Comparison of ENCODE assay signal across 13 cellular contexts in genomic region chr9:134545213-134546211, GRCh38.
DNase-seq lines count a peak whose midpoint lies in the region; ATAC-seq and TF ChIP-seq lines count a peak whose summit lies in the region.
"Had no signal": no experiment of that assay in that cellular context is flagged by ENCODE, and none has a peak within 500 bp of the region (broad histone marks: within the 10 kb centered on the region; RNA-seq: fewer than 3 reads in every experiment).

No MANE protein-coding gene starts in this region.

- peak overlapping the region; percentile 89 for H3K4ac ChIP-seq in IMR-90 (ENCODE audit: low read depth, low read length)

- H2BK120ac ChIP-seq in IMR-90 (ENCODE audit: low read depth, low read length) = peak overlapping the region; percentile 96

- TF ChIP-seq CTCF in IMR-90 (conservative IDR thresholded peaks at IDR 0.05; ENCODE audit: low read depth, low read length) (no peak), esophagus squamous epithelium (IDR thresholded peaks at IDR 0.05) (no peak), mesothelial cell of epicardium (IDR thresholded peaks at IDR 0.05; ENCODE audit: unreplicated experiment) (no peak), type B pancreatic cell (conservative IDR thresholded peaks at IDR 0.05) (no peak), gastrocnemius medialis (IDR thresholded peaks at IDR 0.05 in 4 of 5, conservative IDR thresholded peaks at IDR 0.05 in 1 of 5) (no peak)

- in situ Hi-C loops in IMR-90 (cut with MboI; ENCODE audit: low sequenced_read_pairs) (no loop called here), gastrocnemius medialis (cut with MboI; ENCODE audit: low sequenced_read_pairs in 4 of 4) (no loop called here)

- H3K4me1 Mint-ChIP-seq in mesothelial cell of epicardium = peaks cover 56% of the 10 kb centered on the region
- H3K4me1 Mint-ChIP-seq in type B pancreatic cell (ENCODE audit: unreplicated experiment) = peaks cover 31% of the 10 kb centered on the region

- H3K4me3 Mint-ChIP-seq in mesothelial cell of epicardium (peak overlapping the region; percentile 22), type B pancreatic cell (no peak overlapping the region)

- dilution Hi-C loops in IMR-90 (cut with HindIII; ENCODE audit: low sequenced_read_pairs, unreplicated experiment) = no loop called here

- no peaks in the 10 kb centered on the region for H3K27me3 Mint-ChIP-seq in mesothelial cell of epicardium (ENCODE audit: low read depth)
- H3K27me3 Mint-ChIP-seq in type B pancreatic cell = peaks cover 12% of the 10 kb centered on the region

- TF ChIP-seq RAD21 in IMR-90 (IDR thresholded peaks at IDR 0.05; ENCODE audit: low read length) = no peak

- H3K56ac ChIP-seq in IMR-90 (ENCODE audit: extremely low read depth, insufficient read depth, low read length) = no peak overlapping the region

- H3K18ac ChIP-seq in IMR-90 (ENCODE audit: low read depth, low read length) = no peak overlapping the region; the same call in 1 of the 2 replicates

- H3K4me2 ChIP-seq in IMR-90 (ENCODE audit: low read depth, low read length) = no peak overlapping the region

- H3K36me3 ChIP-seq in IMR-90 (ENCODE audit: control insufficient read depth, insufficient read depth, low read length) = no peaks in the 10 kb centered on the region
- H3K36me3 ChIP-seq in esophagus squamous epithelium = no peaks in the 10 kb centered on the region
- H3K36me3 ChIP-seq in gastrocnemius medialis = no peaks in the 10 kb centered on the region
- H3K36me3 ChIP-seq: right lobe of liver had no signal

- H4K8ac ChIP-seq in IMR-90 (ENCODE audit: low read depth in 2 of 2, low read length in 2 of 2) = peak overlapping the region; percentile 12 to 69; a peak in 1 of 4 replicates

- no peak overlapping the region for H3K23ac ChIP-seq in IMR-90 (ENCODE audit: low read depth, low read length)

- no peak overlapping the region for H2BK5ac ChIP-seq in IMR-90 (ENCODE audit: low read depth, low read length, poor library complexity, severe bottlenecking)

- H3K27me3 ChIP-seq in IMR-90 (ENCODE audit: control insufficient read depth, insufficient read depth, low read length) (no peaks in the 10 kb centered on the region), esophagus squamous epithelium (peaks cover 0 to 84% (median 0%) of the 10 kb centered on the region in 4 donors), gastrocnemius medialis (peaks cover 17 to 28% (median 19%) of the 10 kb centered on the region in 3 donors)
- H3K27me3 ChIP-seq: right lobe of liver had no signal

- peak overlapping the region; percentile 67 for H3K14ac ChIP-seq in IMR-90 (replicated peaks; ENCODE audit: low read depth, low read length)

- H3K36me3 Mint-ChIP-seq in mesothelial cell of epicardium = no peaks in the 10 kb centered on the region
- H3K36me3 Mint-ChIP-seq in type B pancreatic cell = no peaks in the 10 kb centered on the region

- H3K79me1 ChIP-seq in IMR-90 (ENCODE audit: low read depth in 1 of 2, low read length in 2 of 2) = no peaks in the 10 kb centered on the region

- H4K5ac ChIP-seq in IMR-90 (ENCODE audit: low read depth, low read length) = peak overlapping the region; percentile 30; the same call in 1 of the 2 replicates

- H3K4me3 ChIP-seq in IMR-90 (ENCODE audit: insufficient read depth, low read depth, low read length) (no peak overlapping the region), esophagus squamous epithelium (peak overlapping the region in 1 of 4 donors; percentile 35), gastrocnemius medialis (no peak overlapping the region)
- H3K4me3 ChIP-seq: right lobe of liver had no signal

- no peak overlapping the region for H3K9ac ChIP-seq in IMR-90 (ENCODE audit: low read depth, low read length)

- H2AK9ac ChIP-seq in IMR-90 (replicated peaks; ENCODE audit: low read depth, low read length, poor library complexity) = peak overlapping the region; percentile 69

- peak overlapping the region; percentile 86 for H4K91ac ChIP-seq in IMR-90 (ENCODE audit: insufficient read depth, low read depth, low read length)

- H2AFZ ChIP-seq in IMR-90 (replicated peaks; ENCODE audit: low read length, poor library complexity) = peak overlapping the region; percentile 82

- no peaks in the 10 kb centered on the region for H4K20me1 ChIP-seq in IMR-90 (ENCODE audit: insufficient read depth, low read length)

- 58% methylated on average over 4 of the region's 36 CpGs; no CpG with 5 or more reads in 1 of the 2 experiments for WGBS in IMR-90 (ENCODE audit: extremely low coverage in 2 of 2, insufficient read length in 1 of 2), 2 experiments
- WGBS in esophagus squamous epithelium, 2 donors = 47 to 80% methylated on average over 9 to 25 of the region's 36 CpGs

- H2AK5ac ChIP-seq in IMR-90 (ENCODE audit: low read depth, low read length) = peak overlapping the region; percentile 97

- H2BK15ac ChIP-seq in IMR-90 (ENCODE audit: low read depth, low read length) = peak overlapping the region; percentile 76; the same call in 2 of the 3 replicates

- POLR2A ChIA-PET in IMR-90 (lab: Charles Lee; ENCODE audit: unreplicated experiment) = no interaction called here

- H3K27ac Mint-ChIP-seq in mesothelial cell of epicardium = peak overlapping the region; percentile 96
- peak overlapping the region; percentile 21 for H3K27ac Mint-ChIP-seq in type B pancreatic cell

- ATAC-seq in IMR-90 (ENCODE audit: low read depth) = peak; percentile 66
- no peak for ATAC-seq in gastrocnemius medialis
- no peak for ATAC-seq in HG02588 (IDR thresholded peaks at IDR 0.05; ENCODE audit: unreplicated experiment)
- ATAC-seq: activated CD4-positive, CD25-positive, alpha-beta regulatory T cell treated with anti-CD3 and anti-CD28 coated beads, Interleukin-2, amount 50 U/mL, for 24 hours; left colon; right lobe of liver had no signal

- intact Hi-C loops in IMR-90 (cut with micrococcal nuclease) = no loop called here
- intact Hi-C loops in esophagus squamous epithelium (cut with DNase I) = no loop called here
- intact Hi-C loops in gastrocnemius medialis (cut with DNase I; ENCODE audit: low total_unique reads) = no loop called here

- peak overlapping the region; percentile 94 for H2BK20ac ChIP-seq in IMR-90 (ENCODE audit: low read depth, low read length)

- CTCF ChIA-PET in IMR-90 (lab: Yijun Ruan, JAX) = no interaction called here

- no peak for TF ChIP-seq POLR2A in IMR-90 (IDR thresholded peaks at IDR 0.05; ENCODE audit: low read depth, low read length)
- TF ChIP-seq POLR2A in esophagus squamous epithelium (IDR thresholded peaks at IDR 0.05) = no peak
- TF ChIP-seq POLR2A in gastrocnemius medialis (IDR thresholded peaks at IDR 0.05) = no peak

- H3K9me1 ChIP-seq in IMR-90 (ENCODE audit: insufficient read depth, low read length) = peaks cover 5% of the 10 kb centered on the region; the same call in 1 of the 2 replicates

- H3K4me1 ChIP-seq in IMR-90 (ENCODE audit: control insufficient read depth, insufficient read depth, low read length) = peaks cover 15% of the 10 kb centered on the region
- peaks cover 0 to 38% (median 12%) of the 10 kb centered on the region in 3 donors for H3K4me1 ChIP-seq in esophagus squamous epithelium
- no peaks in the 10 kb centered on the region for H3K4me1 ChIP-seq in gastrocnemius medialis
- H3K4me1 ChIP-seq: right lobe of liver had no signal

- no TSS peak for BruUV-seq in IMR-90 (replicated peaks; lab: Mats Ljungman, UMichigan)

- no peaks in the 10 kb centered on the region for H3K9me3 ChIP-seq in IMR-90 (ENCODE audit: control insufficient read depth, insufficient read depth, low read length)
- no peaks in the 10 kb centered on the region for H3K9me3 ChIP-seq in esophagus squamous epithelium
- no peaks in the 10 kb centered on the region for H3K9me3 ChIP-seq in gastrocnemius medialis
- H3K9me3 ChIP-seq: right lobe of liver had no signal

- H3K9me3 Mint-ChIP-seq in mesothelial cell of epicardium (peaks cover 10% of the 10 kb centered on the region), type B pancreatic cell (no peaks in the 10 kb centered on the region)

- DNase-seq in IMR-90 (peak; percentile 72), esophagus squamous epithelium (lab: John Stamatoyannopoulos, UW) (no peak), mesothelial cell of epicardium (ENCODE audit: low spot score in 2 of 2, unreplicated experiment in 2 of 2) (no peak), type B pancreatic cell (ENCODE audit: extremely low spot score, unreplicated experiment) (no peak), NCI-H2107 treated with DMSO at 0.1 percent for 48 hours (lab: John Stamatoyannopoulos, UW; ENCODE audit: unreplicated experiment) (no peak), putamen (ENCODE audit: low spot score) (no peak), gastrocnemius medialis (no peak)
- DNase-seq: activated naive CD4-positive, alpha-beta T cell treated with Interleukin-2 at 50 U/mL for 16 hours; left colon; NCI-H1436; right lobe of liver had no signal

- H3K27ac ChIP-seq in IMR-90 (ENCODE audit: insufficient read depth, low read length) (no peak overlapping the region; the same call in 1 of the 2 replicates), esophagus squamous epithelium (peak overlapping the region; percentile 6 to 78 (median 69)), gastrocnemius medialis (no peak overlapping the region)
- H3K27ac ChIP-seq: right lobe of liver had no signal

TF ChIP-seq in IMR-90, 13 proteins besides CTCF, POLR2A, EP300 and RAD21:
- TF ChIP-seq RFX5 (IDR thresholded peaks at IDR 0.05; ENCODE audit: low read depth, low read length) = no peak
- no peak for TF ChIP-seq BHLHE40 (IDR thresholded peaks at IDR 0.05; ENCODE audit: low read depth, low read length)
- TF ChIP-seq SMC3 (IDR thresholded peaks at IDR 0.05; ENCODE audit: low read depth, low read length) = no peak
- TF ChIP-seq MAZ (IDR thresholded peaks at IDR 0.05; ENCODE audit: borderline replicate concordance, low read depth, low read length) = no peak
- peak; percentile 74 for TF ChIP-seq CEBPB (IDR thresholded peaks at IDR 0.05; ENCODE audit: low read depth, low read length)

Comparison
In these comparisons a context has a peak if more than half of its experiments do, and no peak if none do; other contexts are left out.
1. H3K27ac ChIP-seq: peak in esophagus squamous epithelium (4 of 4); none in IMR-90 (single experiment) and gastrocnemius medialis (0 of 4).